In the genomic region with DNA sequence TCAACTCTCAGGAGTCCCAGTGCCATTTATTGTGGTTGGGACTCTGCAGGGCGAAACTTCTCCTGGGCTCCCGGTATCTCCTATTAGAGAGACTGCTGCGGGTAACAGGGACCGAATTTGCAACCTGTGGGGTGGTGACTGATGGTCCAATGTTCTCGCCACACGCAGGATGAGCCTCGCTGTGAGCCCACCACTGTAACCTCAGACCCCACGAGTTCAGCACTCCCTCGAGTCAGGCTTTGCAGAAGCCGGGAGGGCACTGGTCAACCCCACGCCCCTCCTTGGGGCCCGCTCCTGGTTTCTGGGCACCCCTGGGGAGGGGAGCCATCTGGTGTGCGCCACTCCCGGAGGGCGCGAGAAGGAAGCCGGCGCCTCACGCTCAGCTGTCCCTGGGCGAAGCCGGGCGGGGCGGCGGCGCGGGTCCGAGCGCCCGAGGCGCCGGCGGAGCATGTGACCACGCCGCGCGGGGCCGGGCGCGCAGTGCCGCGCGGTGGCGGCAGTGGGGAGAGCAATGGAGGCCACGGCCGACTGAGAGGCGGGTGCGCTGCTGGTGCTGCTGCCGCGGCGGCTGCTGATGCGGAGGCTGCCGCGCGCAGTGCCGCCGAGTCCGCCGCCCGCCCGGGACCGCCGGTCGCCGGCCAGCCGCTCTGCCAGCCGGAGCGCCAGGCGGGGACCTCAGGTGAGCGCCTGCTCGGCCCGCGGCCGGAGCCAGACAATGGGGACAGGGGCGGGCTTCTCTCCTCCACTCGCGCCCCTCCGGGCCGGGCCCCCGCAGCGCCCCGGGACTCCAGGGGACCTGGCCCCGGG, we compare ENCODE assay signal across 8 cellular contexts.
DNase-seq lines count a peak whose midpoint lies in the region; ATAC-seq and TF ChIP-seq lines count a peak whose summit lies in the region.

No MANE protein-coding gene starts in this region.

- H3K4me3 Mint-ChIP-seq in activated naive CD8-positive, alpha-beta T cell treated with anti-CD3 and anti-CD28 coated beads, Interleukin-2, amount 10 ng/mL, durations not matched to agents 7 days and 5 days, result peak overlapping the region; percentile 72

- H3K9me3 ChIP-seq in HUES64 (ENCODE audit: insufficient read depth, low read depth, low read length) (no peaks in the 10 kb centered on the region), PC-9 (ENCODE audit: insufficient read depth, low read depth) (no peaks in the 10 kb centered on the region), left ventricle myocardium inferior (replicated peaks) (no peaks in the 10 kb centered on the region)

- H3K36me3 ChIP-seq in HUES64 (ENCODE audit: insufficient read depth, low read length) (no peaks in the 10 kb centered on the region), PC-9 (ENCODE audit: low read depth) (no peaks in the 10 kb centered on the region), left ventricle myocardium inferior (no peaks in the 10 kb centered on the region)

- POLR2A ChIA-PET in PC-9 (lab: Charles Lee; ENCODE audit: unreplicated experiment), result no interaction called here
- POLR2A ChIA-PET in activated naive CD8-positive, alpha-beta T cell treated with anti-CD3 and anti-CD28 coated beads, Interleukin-2, amount 10 ng/mL, durations not matched to agents 7 days and 5 days (lab: Charles Lee), result no interaction called here

- no peaks in the 10 kb centered on the region for H4K20me1 ChIP-seq in PC-9 (ENCODE audit: insufficient read depth)

- H3K9me3 Mint-ChIP-seq in activated naive CD8-positive, alpha-beta T cell treated with anti-CD3 and anti-CD28 coated beads, Interleukin-2, amount 10 ng/mL, durations not matched to agents 7 days and 5 days, result no peaks in the 10 kb centered on the region

- H3K27me3 ChIP-seq in HUES64 (ENCODE audit: insufficient read depth, low read length), result no peaks in the 10 kb centered on the region; the same call in 1 of the 2 replicates
- H3K27me3 ChIP-seq in PC-9 (ENCODE audit: insufficient read depth, low read depth), result no peaks in the 10 kb centered on the region; the same call in 1 of the 2 replicates
- H3K27me3 ChIP-seq in left ventricle myocardium inferior (ENCODE audit: low read depth), result peaks cover 93% of the 10 kb centered on the region

- no peaks in the 10 kb centered on the region for H3K9me2 ChIP-seq in PC-9 (ENCODE audit: insufficient read depth)

- no peaks in the 10 kb centered on the region for H3F3A ChIP-seq in PC-9 (ENCODE audit: insufficient read depth, low read depth)

- DNase-seq in GDM1 (lab: John Stamatoyannopoulos, UW), result peak; percentile 80
- peak in 1 of 2 experiments; percentile 17 for DNase-seq in PC-9
- peak; percentile 76 for DNase-seq in activated naive CD8-positive, alpha-beta T cell treated with anti-CD3 and anti-CD28 coated beads, Interleukin-2, amount 10 ng/mL, durations not matched to agents 7 days and 5 days
- peak; percentile 27 for DNase-seq in left ventricle myocardium inferior
- DNase-seq in pons (ENCODE audit: low spot score), result peak; percentile 45
- no peak for DNase-seq in NK-92 (lab: John Stamatoyannopoulos, UW; ENCODE audit: unreplicated experiment)

- no TSS peak for BruUV-seq in PC-9 (replicated peaks; lab: Mats Ljungman, UMichigan)

- H3K4me1 ChIP-seq in HUES64 (ENCODE audit: insufficient read depth, low read length), result peaks cover 22% of the 10 kb centered on the region
- no peaks in the 10 kb centered on the region; the same call in 1 of the 2 replicates for H3K4me1 ChIP-seq in PC-9 (replicated peaks; ENCODE audit: insufficient read depth)
- H3K4me1 ChIP-seq in left ventricle myocardium inferior, result peaks cover 16% of the 10 kb centered on the region

- peaks cover 7% of the 10 kb centered on the region for H3K4me1 Mint-ChIP-seq in activated naive CD8-positive, alpha-beta T cell treated with anti-CD3 and anti-CD28 coated beads, Interleukin-2, amount 10 ng/mL, durations not matched to agents 7 days and 5 days

- H3K4me3 ChIP-seq in HUES64 (ENCODE audit: low read length) (peak overlapping the region; percentile 75), PC-9 (peak overlapping the region; percentile 57; the same call in 1 of the 2 replicates), left ventricle myocardium inferior (peak overlapping the region; percentile 67)

- TF ChIP-seq CTCF in PC-9 (conservative IDR thresholded peaks at IDR 0.05) (no peak), left ventricle myocardium inferior (IDR thresholded peaks at IDR 0.05; ENCODE audit: borderline replicate concordance) (peak; percentile 46)

- intact Hi-C loops in PC-9 (cut with micrococcal nuclease; ENCODE audit: unreplicated experiment) (no loop called here), left ventricle myocardium inferior (cut with micrococcal nuclease) (no loop called here)

- WGBS in HUES64, result under 1% methylated on average over 82 of the region's 82 CpGs

- peak overlapping the region; percentile 90 for H3K4me2 ChIP-seq in PC-9

- H3K27ac ChIP-seq in HUES64 (ENCODE audit: low read depth, low read length) (peak overlapping the region; percentile 81), PC-9 (no peak overlapping the region), left ventricle myocardium inferior (replicated peaks) (no peak overlapping the region)

- no peak overlapping the region for H3K27ac Mint-ChIP-seq in activated naive CD8-positive, alpha-beta T cell treated with anti-CD3 and anti-CD28 coated beads, Interleukin-2, amount 10 ng/mL, durations not matched to agents 7 days and 5 days

- peak; percentile 96 for ATAC-seq in GM21619 (IDR thresholded peaks at IDR 0.05; ENCODE audit: unreplicated experiment)
- peak; percentile 96 for ATAC-seq in activated naive CD8-positive, alpha-beta T cell treated with anti-CD3 and anti-CD28 coated beads, Interleukin-2, amount 10 ng/mL, durations not matched to agents 7 days and 5 days (ENCODE audit: low read depth)

- peak overlapping the region; percentile 77 for H2AFZ ChIP-seq in PC-9

- no peaks in the 10 kb centered on the region for H3K36me3 Mint-ChIP-seq in activated naive CD8-positive, alpha-beta T cell treated with anti-CD3 and anti-CD28 coated beads, Interleukin-2, amount 10 ng/mL, durations not matched to agents 7 days and 5 days

- peak overlapping the region; percentile 96 for H3K9ac ChIP-seq in HUES64 (ENCODE audit: low read depth, low read length)

- H3K79me2 ChIP-seq in PC-9 (ENCODE audit: low read depth), result no peaks in the 10 kb centered on the region

- CTCF ChIA-PET in PC-9 (lab: Charles Lee), result no interaction called here

- peaks cover 60% of the 10 kb centered on the region for H3K27me3 Mint-ChIP-seq in activated naive CD8-positive, alpha-beta T cell treated with anti-CD3 and anti-CD28 coated beads, Interleukin-2, amount 10 ng/mL, durations not matched to agents 7 days and 5 days
